In the genomic region with DNA sequence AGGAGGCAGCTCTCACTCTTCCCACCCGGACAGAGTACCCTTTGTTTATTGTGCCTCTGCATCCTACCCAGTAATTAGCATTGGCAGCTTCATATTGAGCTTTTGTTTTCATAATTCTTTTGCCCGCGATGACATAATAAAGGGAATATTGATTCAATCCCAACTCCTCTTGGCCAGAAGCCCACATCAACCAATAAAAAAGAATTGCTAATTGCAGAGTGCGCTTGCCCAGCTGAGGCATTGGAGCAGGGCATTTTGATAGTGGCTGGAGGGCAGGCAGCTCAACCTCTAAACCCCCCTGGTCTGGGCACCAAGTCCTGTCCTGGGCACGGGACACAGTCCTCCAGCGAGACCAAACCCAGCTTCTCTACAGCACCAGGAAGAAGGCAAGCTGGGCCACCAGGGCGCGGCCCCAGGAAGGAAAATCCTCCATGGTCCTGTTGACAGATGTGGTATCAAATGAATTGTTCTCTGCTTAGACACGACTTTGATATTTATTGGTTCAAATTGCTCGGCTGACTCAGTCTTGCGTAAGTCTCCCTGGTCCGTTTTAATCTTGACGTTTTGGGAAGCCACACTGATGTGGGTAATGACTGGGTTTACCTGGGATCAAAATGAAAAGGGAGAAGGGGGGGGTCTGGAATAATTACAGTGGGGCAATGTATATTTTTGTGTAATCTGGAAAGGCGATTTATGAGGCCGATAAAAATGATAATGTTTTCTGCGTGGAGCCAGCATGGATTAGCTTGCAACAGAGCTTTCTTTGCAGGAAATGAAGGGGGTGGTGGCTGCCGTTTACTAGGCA, we compare ENCODE assay signal across 9 cellular contexts.
DNase-seq lines count a peak whose midpoint lies in the region; ATAC-seq and TF ChIP-seq lines count a peak whose summit lies in the region.
"Had no signal": no experiment of that assay in that cellular context is flagged by ENCODE, and none has a peak within 500 bp of the region (broad histone marks: within the 10 kb centered on the region; RNA-seq: fewer than 3 reads in every experiment).

No MANE protein-coding gene starts in this region.

- intact Hi-C loops in left colon (cut with DNase I, micrococcal nuclease), result no loop called here
- intact Hi-C loops in tibial artery (cut with DNase I; ENCODE audit: low total_unique reads), result no loop called here
- intact Hi-C loops in upper lobe of right lung (cut with DNase I), result no loop called here

- no peaks in the 10 kb centered on the region for H3K36me3 Mint-ChIP-seq in T-helper 2 cell treated with Interferon-gamma antibody and Interleukin-4, amounts not matched to agents 5 μg/mL and 100 μg/mL, for 36 hours (ENCODE audit: low read depth)
- H3K36me3 Mint-ChIP-seq: activated naive CD4-positive, alpha-beta T cell treated with anti-CD3 and anti-CD28 coated beads, Interleukin-2, amount 10 ng/mL, durations not matched to agents 7 days and 5 days had no signal

- peak; percentile 92 for ATAC-seq in left colon
- no peak for ATAC-seq in upper lobe of right lung

- H3K27ac Mint-ChIP-seq in T-helper 2 cell treated with Interferon-gamma antibody and Interleukin-4, amounts not matched to agents 5 μg/mL and 100 μg/mL, for 36 hours, result no peak overlapping the region
- H3K27ac Mint-ChIP-seq: activated naive CD4-positive, alpha-beta T cell treated with anti-CD3 and anti-CD28 coated beads, Interleukin-2, amount 10 ng/mL, durations not matched to agents 7 days and 5 days had no signal

- H3K4me3 Mint-ChIP-seq in T-helper 2 cell treated with Interferon-gamma antibody and Interleukin-4, amounts not matched to agents 5 μg/mL and 100 μg/mL, for 36 hours, result no peak overlapping the region
- H3K4me3 Mint-ChIP-seq: activated naive CD4-positive, alpha-beta T cell treated with anti-CD3 and anti-CD28 coated beads, Interleukin-2, amount 10 ng/mL, durations not matched to agents 7 days and 5 days had no signal

- H3K9me3 ChIP-seq in tibial artery, result peaks cover 0 to 2% (median 2%) of the 10 kb centered on the region in 3 donors
- peaks cover 2% of the 10 kb centered on the region for H3K9me3 ChIP-seq in upper lobe of right lung

- TF ChIP-seq CTCF in tibial artery (IDR thresholded peaks at IDR 0.05) (no peak), upper lobe of right lung (IDR thresholded peaks at IDR 0.05) (no peak)

- H3K36me3 ChIP-seq in tibial artery (no peaks in the 10 kb centered on the region), upper lobe of right lung (no peaks in the 10 kb centered on the region)

- H3K27me3 ChIP-seq in tibial artery (peaks cover 0 to 6% of the 10 kb centered on the region in 2 donors), upper lobe of right lung (peaks cover 33% of the 10 kb centered on the region)

- DNase-seq in AG08396 (ENCODE audit: low spot score) (peak; percentile 74), M059J (ENCODE audit: low read depth) (peak; percentile 97), left colon (peak; percentile 45 to 52), activated T-cell treated with anti-CD3 and anti-CD28 coated beads for 4 hours (no peak), tibial artery (no peak), upper lobe of right lung (no peak)
- DNase-seq in T-helper 2 cell treated with Interferon-gamma antibody and Interleukin-4, amounts not matched to agents 5 μg/mL and 100 μg/mL, for 36 hours (ENCODE audit: low spot score), result no peak
- DNase-seq: activated naive CD4-positive, alpha-beta T cell treated with anti-CD3 and anti-CD28 coated beads, Interleukin-2, amount 10 ng/mL, durations not matched to agents 7 days and 5 days had no signal

- H3K9me3 Mint-ChIP-seq in T-helper 2 cell treated with Interferon-gamma antibody and Interleukin-4, amounts not matched to agents 5 μg/mL and 100 μg/mL, for 36 hours, result peaks cover 14% of the 10 kb centered on the region

- H3K4me1 ChIP-seq in tibial artery, result peaks cover 0 to 3% (median 0%) of the 10 kb centered on the region in 4 donors
- H3K4me1 ChIP-seq in upper lobe of right lung, result no peaks in the 10 kb centered on the region

- H3K4me3 ChIP-seq in tibial artery, result no peak overlapping the region
- no peak overlapping the region for H3K4me3 ChIP-seq in upper lobe of right lung

- H3K4me1 Mint-ChIP-seq in T-helper 2 cell treated with Interferon-gamma antibody and Interleukin-4, amounts not matched to agents 5 μg/mL and 100 μg/mL, for 36 hours (ENCODE audit: low read depth), result no peaks in the 10 kb centered on the region
- H3K4me1 Mint-ChIP-seq: activated naive CD4-positive, alpha-beta T cell treated with anti-CD3 and anti-CD28 coated beads, Interleukin-2, amount 10 ng/mL, durations not matched to agents 7 days and 5 days had no signal

- H3K27ac ChIP-seq in angular gyrus (ENCODE audit: low read depth, low read length), result peak overlapping the region; percentile 71
- no peak overlapping the region for H3K27ac ChIP-seq in tibial artery
- H3K27ac ChIP-seq in upper lobe of right lung, result no peak overlapping the region

- H3K27me3 Mint-ChIP-seq in T-helper 2 cell treated with Interferon-gamma antibody and Interleukin-4, amounts not matched to agents 5 μg/mL and 100 μg/mL, for 36 hours (ENCODE audit: low read depth), result no peaks in the 10 kb centered on the region

Comparison
In these comparisons a context has a peak if more than half of its experiments do, and no peak if none do; other contexts are left out.
1. DNase-seq: peak in AG08396 (single experiment), M059J (single experiment) and left colon (2 of 2); none in activated T-cell treated with anti-CD3 and anti-CD28 coated beads for 4 hours (single experiment), tibial artery (0 of 2), T-helper 2 cell treated with Interferon-gamma antibody and Interleukin-4, amounts not matched to agents 5 μg/mL and 100 μg/mL, for 36 hours (single experiment) and upper lobe of right lung (single experiment).